1 cellular context compared by ENCODE assay signal in the genomic region with DNA sequence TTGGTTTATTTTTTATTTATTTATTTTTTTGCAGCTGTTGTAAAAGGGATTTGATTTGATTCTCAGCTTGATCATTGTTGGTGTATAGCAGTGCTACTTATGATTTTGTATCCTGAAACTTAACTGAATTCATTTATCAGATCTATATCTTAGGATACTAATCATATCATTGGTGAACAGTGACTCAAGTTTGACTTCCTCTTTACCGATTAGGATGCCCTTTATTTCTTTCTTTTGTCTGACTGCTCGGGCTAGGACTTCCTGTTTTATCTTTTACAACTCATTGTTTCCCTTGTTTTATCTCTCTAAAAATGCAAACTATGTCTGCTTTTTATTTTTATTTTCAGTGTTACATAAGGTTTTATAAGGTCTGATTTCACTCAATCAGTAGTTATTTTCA.
A peak's percentile ranks its signal among the peaks of the same experiment; 100 is the strongest.
TF ChIP-seq lines count a peak whose summit lies in the region.

No MANE protein-coding gene starts in this region.

TF ChIP-seq in K562, 482 proteins besides CTCF, POLR2A, EP300 and RAD21 (continues in another document):
- TF ChIP-seq, protein P1, sequence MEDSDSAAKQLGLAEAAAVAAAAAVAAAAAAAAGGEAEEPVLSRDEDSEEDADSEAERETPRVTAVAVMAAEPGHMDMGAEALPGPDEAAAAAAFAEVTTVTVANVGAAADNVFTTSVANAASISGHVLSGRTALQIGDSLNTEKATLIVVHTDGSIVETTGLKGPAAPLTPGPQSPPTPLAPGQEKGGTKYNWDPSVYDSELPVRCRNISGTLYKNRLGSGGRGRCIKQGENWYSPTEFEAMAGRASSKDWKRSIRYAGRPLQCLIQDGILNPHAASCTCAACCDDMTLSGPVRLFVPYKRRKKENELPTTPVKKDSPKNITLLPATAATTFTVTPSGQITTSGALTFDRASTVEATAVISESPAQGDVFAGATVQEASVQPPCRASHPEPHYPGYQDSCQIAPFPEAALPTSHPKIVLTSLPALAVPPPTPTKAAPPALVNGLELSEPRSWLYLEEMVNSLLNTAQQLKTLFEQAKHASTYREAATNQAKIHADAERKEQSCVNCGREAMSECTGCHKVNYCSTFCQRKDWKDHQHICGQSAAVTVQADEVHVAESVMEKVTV (CRISPR knock-in tag; IDR thresholded peaks at IDR 0.05) = no peak
- no peak for TF ChIP-seq SIRT6 (IDR thresholded peaks at IDR 0.05; ENCODE audit: low read depth, low read length)
- TF ChIP-seq PRPF4 (IDR thresholded peaks at IDR 0.05; ENCODE audit: insufficient read depth, low read depth, low read length, poor library complexity, severe bottlenecking) = no peak
- TF ChIP-seq MXI1 (IDR thresholded peaks at IDR 0.05; ENCODE audit: low read depth, low read length) = no peak
- TF ChIP-seq, protein P2, sequence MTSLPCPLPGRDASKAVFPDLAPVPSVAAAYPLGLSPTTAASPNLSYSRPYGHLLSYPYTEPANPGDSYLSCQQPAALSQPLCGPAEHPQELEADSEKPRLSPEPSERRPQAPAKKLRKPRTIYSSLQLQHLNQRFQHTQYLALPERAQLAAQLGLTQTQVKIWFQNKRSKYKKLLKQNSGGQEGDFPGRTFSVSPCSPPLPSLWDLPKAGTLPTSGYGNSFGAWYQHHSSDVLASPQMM (CRISPR knock-in tag; IDR thresholded peaks at IDR 0.05) = no peak
- peak; percentile 36; the same call in 1 of the 2 replicates for TF ChIP-seq CBFA2T3 (IDR thresholded peaks at IDR 0.05)
- TF ChIP-seq, protein P3, sequence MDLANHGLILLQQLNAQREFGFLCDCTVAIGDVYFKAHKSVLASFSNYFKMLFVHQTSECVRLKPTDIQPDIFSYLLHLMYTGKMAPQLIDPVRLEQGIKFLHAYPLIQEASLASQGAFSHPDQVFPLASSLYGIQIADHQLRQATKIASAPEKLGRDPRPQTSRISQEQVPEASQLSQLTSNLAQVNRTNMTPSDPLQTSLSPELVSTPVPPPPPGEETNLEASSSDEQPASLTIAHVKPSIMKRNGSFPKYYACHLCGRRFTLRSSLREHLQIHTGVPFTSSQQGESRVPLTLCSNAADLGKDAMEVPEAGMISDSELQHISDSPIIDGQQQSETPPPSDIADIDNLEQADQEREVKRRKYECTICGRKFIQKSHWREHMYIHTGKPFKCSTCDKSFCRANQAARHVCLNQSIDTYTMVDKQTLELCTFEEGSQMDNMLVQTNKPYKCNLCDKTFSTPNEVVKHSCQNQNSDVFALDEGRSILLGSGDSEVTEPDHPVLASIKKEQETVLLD (IDR thresholded peaks at IDR 0.05) = 0 out of 2 replicates have a peak, but pooled peaks have one; percentile 12
- TF ChIP-seq SLC30A9 (CRISPR knock-in tag; IDR thresholded peaks at IDR 0.05) = no peak
- no peak for TF ChIP-seq HDAC1 (IDR thresholded peaks at IDR 0.05)
- no peak for TF ChIP-seq CLOCK (CRISPR knock-in tag; IDR thresholded peaks at IDR 0.05; ENCODE audit: borderline replicate concordance)
- TF ChIP-seq FOSL1 (tag; conservative IDR thresholded peaks at IDR 0.05) = peak; percentile 47; the same call in 1 of the 2 replicates
- TF ChIP-seq ZNF584 (CRISPR knock-in tag; IDR thresholded peaks at IDR 0.05; ENCODE audit: low read depth) = no peak
- TF ChIP-seq OTX1 (CRISPR knock-in tag; IDR thresholded peaks at IDR 0.05) = no peak
- no peak for TF ChIP-seq GATAD2B (IDR thresholded peaks at IDR 0.05; ENCODE audit: borderline replicate concordance)
- no peak for TF ChIP-seq TAL1 (IDR thresholded peaks at IDR 0.05)
- TF ChIP-seq ETS2 (tag; IDR thresholded peaks at IDR 0.05; ENCODE audit: borderline replicate concordance, poor library complexity, severe bottlenecking) = no peak
- TF ChIP-seq U2AF2 (optimal IDR thresholded peaks at IDR 0.05; ENCODE audit: low read depth, low read length) = no peak
- no peak for TF ChIP-seq NR2C2 (CRISPR knock-in tag; IDR thresholded peaks at IDR 0.05)
- no peak for TF ChIP-seq NR2C2 (tag; IDR thresholded peaks at IDR 0.05)
- no peak for TF ChIP-seq NFE2 (IDR thresholded peaks at IDR 0.05; ENCODE audit: low read depth)
- TF ChIP-seq PHF21A (IDR thresholded peaks at IDR 0.05; ENCODE audit: borderline replicate concordance, low read depth) = no peak
- TF ChIP-seq, protein P4, sequence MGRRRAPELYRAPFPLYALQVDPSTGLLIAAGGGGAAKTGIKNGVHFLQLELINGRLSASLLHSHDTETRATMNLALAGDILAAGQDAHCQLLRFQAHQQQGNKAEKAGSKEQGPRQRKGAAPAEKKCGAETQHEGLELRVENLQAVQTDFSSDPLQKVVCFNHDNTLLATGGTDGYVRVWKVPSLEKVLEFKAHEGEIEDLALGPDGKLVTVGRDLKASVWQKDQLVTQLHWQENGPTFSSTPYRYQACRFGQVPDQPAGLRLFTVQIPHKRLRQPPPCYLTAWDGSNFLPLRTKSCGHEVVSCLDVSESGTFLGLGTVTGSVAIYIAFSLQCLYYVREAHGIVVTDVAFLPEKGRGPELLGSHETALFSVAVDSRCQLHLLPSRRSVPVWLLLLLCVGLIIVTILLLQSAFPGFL (CRISPR knock-in tag; IDR thresholded peaks at IDR 0.05) = no peak
- TF ChIP-seq SMARCE1 (IDR thresholded peaks at IDR 0.05) = peak; percentile 63
- no peak for TF ChIP-seq ZNF76 (CRISPR knock-in tag; IDR thresholded peaks at IDR 0.05; ENCODE audit: borderline replicate concordance)
- peak; percentile 55 for TF ChIP-seq ARID1B (IDR thresholded peaks at IDR 0.05)
- peak; percentile 86 for TF ChIP-seq SPI1 (IDR thresholded peaks at IDR 0.05; ENCODE audit: borderline replicate concordance, low read depth, low read length)
- no peak for TF ChIP-seq MBD2 (IDR thresholded peaks at IDR 0.05; ENCODE audit: borderline replicate concordance, low read depth)
- no peak for TF ChIP-seq FIP1L1 (IDR thresholded peaks at IDR 0.05; ENCODE audit: low read depth, low read length, poor library complexity, severe bottlenecking)
- peak; percentile 41; the same call in 1 of the 2 replicates for TF ChIP-seq DPF2 (IDR thresholded peaks at IDR 0.05)
- TF ChIP-seq ZNF184 (CRISPR knock-in tag; IDR thresholded peaks at IDR 0.05) = no peak
- TF ChIP-seq ZNF175 (CRISPR knock-in tag; IDR thresholded peaks at IDR 0.05; ENCODE audit: low read depth) = no peak
- TF ChIP-seq ZNF316 (IDR thresholded peaks at IDR 0.05) = no peak
- TF ChIP-seq CHD7 (IDR thresholded peaks at IDR 0.05; ENCODE audit: low read depth, low read length) = no peak
- TF ChIP-seq SMAD2 (IDR thresholded peaks at IDR 0.05; ENCODE audit: low read depth, low read length) = no peak
- TF ChIP-seq, protein P5, sequence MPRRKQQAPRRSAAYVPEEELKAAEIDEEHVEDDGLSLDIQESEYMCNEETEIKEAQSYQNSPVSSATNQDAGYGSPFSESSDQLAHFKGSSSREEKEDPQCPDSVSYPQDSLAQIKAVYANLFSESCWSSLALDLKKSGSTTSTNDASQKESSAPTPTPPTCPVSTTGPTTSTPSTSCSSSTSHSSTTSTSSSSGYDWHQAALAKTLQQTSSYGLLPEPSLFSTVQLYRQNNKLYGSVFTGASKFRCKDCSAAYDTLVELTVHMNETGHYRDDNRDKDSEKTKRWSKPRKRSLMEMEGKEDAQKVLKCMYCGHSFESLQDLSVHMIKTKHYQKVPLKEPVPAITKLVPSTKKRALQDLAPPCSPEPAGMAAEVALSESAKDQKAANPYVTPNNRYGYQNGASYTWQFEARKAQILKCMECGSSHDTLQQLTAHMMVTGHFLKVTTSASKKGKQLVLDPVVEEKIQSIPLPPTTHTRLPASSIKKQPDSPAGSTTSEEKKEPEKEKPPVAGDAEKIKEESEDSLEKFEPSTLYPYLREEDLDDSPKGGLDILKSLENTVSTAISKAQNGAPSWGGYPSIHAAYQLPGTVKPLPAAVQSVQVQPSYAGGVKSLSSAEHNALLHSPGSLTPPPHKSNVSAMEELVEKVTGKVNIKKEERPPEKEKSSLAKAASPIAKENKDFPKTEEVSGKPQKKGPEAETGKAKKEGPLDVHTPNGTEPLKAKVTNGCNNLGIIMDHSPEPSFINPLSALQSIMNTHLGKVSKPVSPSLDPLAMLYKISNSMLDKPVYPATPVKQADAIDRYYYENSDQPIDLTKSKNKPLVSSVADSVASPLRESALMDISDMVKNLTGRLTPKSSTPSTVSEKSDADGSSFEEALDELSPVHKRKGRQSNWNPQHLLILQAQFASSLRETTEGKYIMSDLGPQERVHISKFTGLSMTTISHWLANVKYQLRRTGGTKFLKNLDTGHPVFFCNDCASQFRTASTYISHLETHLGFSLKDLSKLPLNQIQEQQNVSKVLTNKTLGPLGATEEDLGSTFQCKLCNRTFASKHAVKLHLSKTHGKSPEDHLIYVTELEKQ (CRISPR knock-in tag; IDR thresholded peaks at IDR 0.05) = no peak
- peak; percentile 89 for TF ChIP-seq SOX6 (IDR thresholded peaks at IDR 0.05)
- no peak for TF ChIP-seq MEF2A (IDR thresholded peaks at IDR 0.05; ENCODE audit: control insufficient read depth, low read depth, low read length)
- no peak for TF ChIP-seq JUND (IDR thresholded peaks at IDR 0.05; ENCODE audit: borderline replicate concordance, low read depth, low read length)
- 0 out of 3 replicates have a peak, but pooled peaks have one; percentile 13 for TF ChIP-seq JUND (tag; IDR thresholded peaks at IDR 0.05; ENCODE audit: borderline replicate concordance, low read depth, low read length)
- no peak for TF ChIP-seq LARP7 (IDR thresholded peaks at IDR 0.05)
